ENCODE assay signal across 29 cellular contexts in genomic region chr11:46397526-46397925, GRCh38. TPM values are rescaled to one million over a fixed set of nuclear protein-coding genes. Genes with fewer than 3 reads are reported as not detected.
"Had no signal": no experiment of that assay in that cellular context is flagged by ENCODE, and none has a peak within 500 bp of the region (broad histone marks: within the 10 kb centered on the region; RNA-seq: fewer than 3 reads in every experiment).

No MANE protein-coding gene starts in this region.

- H3K4me3 ChIP-seq: ascending aorta, coronary artery, dorsolateral prefrontal cortex had no signal

- H3K9me3 ChIP-seq: ascending aorta had no signal

- DNase-seq: activated CD4-positive, alpha-beta T cell treated with anti-CD3 and anti-CD28 coated beads for 36 hours; activated CD4-positive, alpha-beta T cell treated with anti-CD3 and anti-CD28 coated beads, Interleukin-2, amount 10 ng/mL, durations not matched to agents 24 days and 14 days; activated CD4-positive, alpha-beta T cell treated with anti-CD3 and anti-CD28 coated beads, Interleukin-2, amount 50 U/mL, for 48 hours; activated CD4-positive, CD25-positive, alpha-beta regulatory T cell; activated CD4-positive, CD25-positive, alpha-beta regulatory T cell treated with anti-CD3 and anti-CD28 coated beads, Interleukin-2, amount 50 U/mL, for 72 hours; activated CD8-positive, alpha-beta memory T cell treated with anti-CD3 and anti-CD28 coated beads for 24 hours; activated CD8-positive, alpha-beta T cell treated with anti-CD3 and anti-CD28 coated beads for 36 hours; activated effector memory CD4-positive, alpha-beta T cell treated with Interleukin-2 at 50 U/mL for 16 hours; activated gamma-delta T cell treated with Interleukin-2 at 50 U/mL for 16 hours; activated naive CD4-positive, alpha-beta T cell treated with Interleukin-2 at 50 U/mL for 16 hours; activated naive CD8-positive, alpha-beta T cell treated with anti-CD3 and anti-CD28 coated beads, Interleukin-2, amount 10 ng/mL, durations not matched to agents 7 days and 5 days; activated T-cell treated with anti-CD3 and anti-CD28 coated beads, Interleukin-2, amount 50 U/mL, for 4 hours; dorsolateral prefrontal cortex; effector memory CD4-positive, alpha-beta T cell; endodermal cell; foreskin fibroblast; head of caudate nucleus; T-helper 1 cell; T-helper 17 cell; T1000; WERI-Rb-1 had no signal

- H3K27me3 ChIP-seq: ascending aorta, dorsolateral prefrontal cortex had no signal

- ATAC-seq: activated CD4-positive, alpha-beta T cell treated with anti-CD3 and anti-CD28 coated beads for 36 hours; activated CD8-positive, alpha-beta T cell treated with anti-CD3 and anti-CD28 coated beads for 36 hours; activated naive CD4-positive, alpha-beta T cell treated with anti-CD3 and anti-CD28 coated beads, Interleukin-2, amount 50 U/mL, for 72 hours; activated T-cell treated with anti-CD3 and anti-CD28 coated beads, Interleukin-2, amount 50 U/mL, for 4 hours; activated T-helper 17 cell treated with anti-CD3 and anti-CD28 coated beads, Interleukin-2, amount 50 U/mL, for 72 hours; esophagus mucosa; T-helper 17 cell had no signal

- H3K27ac ChIP-seq: ascending aorta, coronary artery, dorsolateral prefrontal cortex, WERI-Rb-1 had no signal

- FAIRE-seq: bronchial epithelial cell, frontal cortex had no signal

RNA-seq across cellular contexts. Expression of gene CHRM4, which starts 6.0 kb away (rescaled TPM):
- total RNA-seq: activated CD8-positive, alpha-beta T cell treated with anti-CD3 and anti-CD28 coated beads for 36 hours; ascending aorta; bronchial epithelial cell; epithelial cell of proximal tubule had no signal
